Comparison of ENCODE assay signal across 8 cellular contexts in genomic region chr13:102400619-102401125, GRCh38. TPM values are rescaled to one million over a fixed set of nuclear protein-coding genes. Genes with fewer than 3 reads are reported as not detected.
DNase-seq lines count a peak whose midpoint lies in the region; ATAC-seq and TF ChIP-seq lines count a peak whose summit lies in the region.

No MANE protein-coding gene starts in this region.

- no peak overlapping the region for H4K8ac ChIP-seq in IMR-90 (ENCODE audit: low read depth in 2 of 2, low read length in 2 of 2)

- no peak overlapping the region for H4K5ac ChIP-seq in IMR-90 (ENCODE audit: low read depth, low read length)

- no peak overlapping the region for H3K9ac ChIP-seq in IMR-90 (ENCODE audit: low read depth, low read length)

- H2AK5ac ChIP-seq in IMR-90 (ENCODE audit: low read depth, low read length): no peak overlapping the region

- no peak overlapping the region for H3K56ac ChIP-seq in IMR-90 (ENCODE audit: extremely low read depth, insufficient read depth, low read length)

- peaks cover 3% of the 10 kb centered on the region for H3K4me1 ChIP-seq in IMR-90 (ENCODE audit: control insufficient read depth, insufficient read depth, low read length)
- H3K4me1 ChIP-seq in thymus (ENCODE audit: control insufficient read depth, insufficient read depth, low read length): peaks cover 4% of the 10 kb centered on the region

- no peaks in the 10 kb centered on the region for H4K20me1 ChIP-seq in IMR-90 (ENCODE audit: insufficient read depth, low read length)

- no peaks in the 10 kb centered on the region for H3K9me3 ChIP-seq in IMR-90 (ENCODE audit: control insufficient read depth, insufficient read depth, low read length)
- no peaks in the 10 kb centered on the region for H3K9me3 ChIP-seq in thymus (ENCODE audit: control insufficient read depth)

- no peak overlapping the region for H2BK120ac ChIP-seq in IMR-90 (ENCODE audit: low read depth, low read length)

- H2AFZ ChIP-seq in IMR-90 (replicated peaks; ENCODE audit: low read length, poor library complexity): peak overlapping the region; percentile 79

- 3% methylated on average over 6 of the region's 25 CpGs; no CpG with 5 or more reads in 1 of the 2 experiments for WGBS in IMR-90 (ENCODE audit: extremely low coverage in 2 of 2, insufficient read length in 1 of 2), 2 experiments
- WGBS in lower leg skin, 2 donors: 0 to 1% methylated on average over 19 to 25 of the region's 25 CpGs
- 4% methylated on average over 25 of the region's 25 CpGs for WGBS in thymus

- no peaks in the 10 kb centered on the region for H3K79me1 ChIP-seq in IMR-90 (ENCODE audit: low read depth in 1 of 2, low read length in 2 of 2)

- no peaks in the 10 kb centered on the region for H3K9me1 ChIP-seq in IMR-90 (ENCODE audit: insufficient read depth, low read length)

- H3K36me3 ChIP-seq in IMR-90 (ENCODE audit: control insufficient read depth, insufficient read depth, low read length) (no peaks in the 10 kb centered on the region), thymus (ENCODE audit: control insufficient read depth, insufficient read depth) (no peaks in the 10 kb centered on the region)

- CTCF ChIA-PET in IMR-90 (lab: Yijun Ruan, JAX): interaction anchor here (1.2 kb wide), 1 partner anchor 259 kb away, joined by 3 read pairs; no protein-coding TSS in a partner anchor

- H2BK15ac ChIP-seq in IMR-90 (ENCODE audit: low read depth, low read length): no peak overlapping the region

- peak; percentile 45; the same call in 1 of the 2 replicates for ATAC-seq in IMR-90 (ENCODE audit: low read depth)

- intact Hi-C loops in IMR-90 (cut with micrococcal nuclease): no loop called here
- intact Hi-C loops in lower leg skin (cut with DNase I; ENCODE audit: low total_unique reads): no loop called here

- peak overlapping the region; percentile 93 for H3K4me2 ChIP-seq in IMR-90 (ENCODE audit: low read depth, low read length)

- peak overlapping the region; percentile 36 for H3K4me3 ChIP-seq in IMR-90 (ENCODE audit: insufficient read depth, low read depth, low read length)
- H3K4me3 ChIP-seq in lower leg skin (ENCODE audit: low read depth, poor library complexity, severe bottlenecking): peak overlapping the region; percentile 37
- peak overlapping the region; percentile 33 for H3K4me3 ChIP-seq in thymus (ENCODE audit: low read length)

- no peak overlapping the region for H3K14ac ChIP-seq in IMR-90 (replicated peaks; ENCODE audit: low read depth, low read length)

- no TSS peak for BruUV-seq in IMR-90 (replicated peaks; lab: Mats Ljungman, UMichigan)

- no peak for TF ChIP-seq POLR2A in IMR-90 (IDR thresholded peaks at IDR 0.05; ENCODE audit: low read depth, low read length)
- no peak for TF ChIP-seq POLR2A in lower leg skin (IDR thresholded peaks at IDR 0.05)

- H3K23ac ChIP-seq in IMR-90 (ENCODE audit: low read depth, low read length): no peak overlapping the region

- H2BK20ac ChIP-seq in IMR-90 (ENCODE audit: low read depth, low read length): no peak overlapping the region

- H3K27me3 ChIP-seq in IMR-90 (ENCODE audit: control insufficient read depth, insufficient read depth, low read length): peaks cover 28% of the 10 kb centered on the region
- peaks cover 28% of the 10 kb centered on the region for H3K27me3 ChIP-seq in thymus (ENCODE audit: control insufficient read depth, insufficient read depth)

- in situ Hi-C loops in IMR-90 (cut with MboI; ENCODE audit: low sequenced_read_pairs): no loop called here

- no peak for TF ChIP-seq RAD21 in IMR-90 (IDR thresholded peaks at IDR 0.05; ENCODE audit: low read length)

- dilution Hi-C loops in IMR-90 (cut with HindIII; ENCODE audit: low sequenced_read_pairs, unreplicated experiment): no loop called here

- H2BK5ac ChIP-seq in IMR-90 (ENCODE audit: low read depth, low read length, poor library complexity, severe bottlenecking): no peak overlapping the region

- H3K18ac ChIP-seq in IMR-90 (ENCODE audit: low read depth, low read length): no peak overlapping the region

- H2AK9ac ChIP-seq in IMR-90 (replicated peaks; ENCODE audit: low read depth, low read length, poor library complexity): no peak overlapping the region

- POLR2A ChIA-PET in IMR-90 (lab: Charles Lee; ENCODE audit: unreplicated experiment): no interaction called here

- H4K91ac ChIP-seq in IMR-90 (ENCODE audit: insufficient read depth, low read depth, low read length): no peak overlapping the region

- H3K27ac ChIP-seq in IMR-90 (ENCODE audit: insufficient read depth, low read length) (no peak overlapping the region), thymus (ENCODE audit: low read depth) (no peak overlapping the region)

- no peak overlapping the region for H3K4ac ChIP-seq in IMR-90 (ENCODE audit: low read depth, low read length)

- TF ChIP-seq CTCF in IMR-90 (conservative IDR thresholded peaks at IDR 0.05; ENCODE audit: low read depth, low read length): no peak
- no peak for TF ChIP-seq CTCF in lower leg skin (IDR thresholded peaks at IDR 0.05)

- DNase-seq in AG20443 (ENCODE audit: low spot score) (peak; percentile 18), IMR-90 (no peak), cerebellar cortex (ENCODE audit: low spot score) (peak; percentile 67), lower leg skin (ENCODE audit: low spot score in 2 of 2) (no peak), cerebellar nuclear complex (lab: John Stamatoyannopoulos, UW) (no peak), NK-92 (lab: John Stamatoyannopoulos, UW; ENCODE audit: unreplicated experiment) (no peak), NCI-H2171 treated with DMSO at 0.1 percent for 48 hours (lab: John Stamatoyannopoulos, UW) (no peak)

TF ChIP-seq in IMR-90, 13 proteins besides CTCF, POLR2A, EP300 and RAD21:
- no peak for TF ChIP-seq NFE2L2 (IDR thresholded peaks at IDR 0.05; ENCODE audit: low read depth, low read length)

RNA-seq across cellular contexts. Expression of gene FGF14, which starts 1.2 kb away (rescaled TPM):
- total RNA-seq in IMR-90 (2012; rRNA removed): under 0.01 TPM in 2 replicates
- 0.01 TPM in 1 of 2 replicates, not detected in the other for polyA plus RNA-seq in IMR-90 (2012; rRNA removed)
- polyA plus RNA-seq in IMR-90 (2012; cell fraction: cytosol; rRNA removed): not detected in 2 replicates
- polyA plus RNA-seq in IMR-90 (2012; cell fraction: nucleus; rRNA removed; ENCODE audit: low replicate concordance): 0.01 TPM in 1 of 2 replicates, not detected in the other
- 1 to 10 TPM in 1 of 4 donors, under 1 TPM in 3; 0.36 to 1.9 (median 0.45) TPM for total RNA-seq in lower leg skin
- 0.05 TPM for polyA plus RNA-seq in thymus

Comparison
In these comparisons a context has a peak if more than half of its experiments do, and no peak if none do; other contexts are left out.
1. DNase-seq: peak in AG20443 (single experiment) and cerebellar cortex (single experiment); none in IMR-90 (single experiment), lower leg skin (0 of 2), cerebellar nuclear complex (0 of 2), NK-92 (single experiment) and NCI-H2171 treated with DMSO at 0.1 percent for 48 hours (single experiment).
2. Peak in every context shown above with its lines, with median percentiles within 50 percentile points of each other: H3K4me3 ChIP-seq.